ENCODE assay signal across 1 cellular context in genomic region chr20:48767269-48767960, GRCh38.
TF ChIP-seq lines count a peak whose summit lies in the region.

No MANE protein-coding gene starts in this region.

TF ChIP-seq in GM12878, 131 proteins besides CTCF, POLR2A, EP300 and RAD21 (continued from another document):
- TF ChIP-seq, protein P1, sequence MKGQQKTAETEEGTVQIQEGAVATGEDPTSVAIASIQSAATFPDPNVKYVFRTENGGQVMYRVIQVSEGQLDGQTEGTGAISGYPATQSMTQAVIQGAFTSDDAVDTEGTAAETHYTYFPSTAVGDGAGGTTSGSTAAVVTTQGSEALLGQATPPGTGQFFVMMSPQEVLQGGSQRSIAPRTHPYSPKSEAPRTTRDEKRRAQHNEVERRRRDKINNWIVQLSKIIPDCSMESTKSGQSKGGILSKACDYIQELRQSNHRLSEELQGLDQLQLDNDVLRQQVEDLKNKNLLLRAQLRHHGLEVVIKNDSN (IDR thresholded peaks at IDR 0.05; ENCODE audit: borderline replicate concordance, extremely low read length, insufficient read depth, low read depth, low read length): no peak
- TF ChIP-seq SREBF2 (IDR thresholded peaks at IDR 0.05; ENCODE audit: low read length) (no peak), BRCA1 (IDR thresholded peaks at IDR 0.05; ENCODE audit: low read depth, low read length) (no peak)
